In the genomic region with DNA sequence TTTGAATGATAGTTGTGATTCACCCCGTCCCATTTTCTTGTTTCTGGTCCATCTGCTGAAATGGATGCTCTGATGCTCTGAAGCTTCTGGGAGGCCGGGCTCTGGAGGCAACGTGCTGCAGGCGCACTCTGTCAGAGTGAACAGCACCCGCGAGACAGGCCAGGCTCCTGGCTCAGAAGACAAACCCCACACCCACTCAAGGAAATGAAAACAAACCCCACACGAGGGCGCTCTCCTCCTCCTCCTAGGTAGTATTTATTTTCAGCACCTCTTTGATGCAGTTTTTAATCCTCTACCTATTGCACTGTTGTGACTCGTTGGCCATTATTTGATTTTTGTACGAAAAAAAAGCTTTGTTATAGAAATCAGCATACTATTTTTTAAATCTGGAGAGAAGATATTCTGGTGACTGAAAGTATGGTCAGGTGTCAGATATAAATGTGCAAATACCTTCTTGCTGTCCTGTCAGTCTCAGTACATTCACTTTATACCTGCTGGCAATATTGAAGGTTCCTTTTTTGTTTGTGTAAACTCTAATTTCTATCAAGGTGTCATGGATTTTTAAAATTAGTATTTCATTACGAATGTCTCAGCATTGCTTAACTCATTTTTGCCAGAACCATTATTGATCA, we compare ENCODE assay signal across 9 cellular contexts. TPM values are rescaled to one million over a fixed set of nuclear protein-coding genes. Genes with fewer than 3 reads are reported as not detected.
DNase-seq lines count a peak whose midpoint lies in the region; ATAC-seq and TF ChIP-seq lines count a peak whose summit lies in the region.
"Had no signal": no experiment of that assay in that cellular context is flagged by ENCODE, and none has a peak within 500 bp of the region (broad histone marks: within the 10 kb centered on the region; RNA-seq: fewer than 3 reads in every experiment).

No MANE protein-coding gene starts in this region.

- peak in 4 of 6 experiments; percentile 29 to 56 (median 42) for TF ChIP-seq CTCF in thyroid gland (IDR thresholded peaks at IDR 0.05)

- H3K27ac ChIP-seq in thyroid gland = no peak overlapping the region

- H3K27me3 ChIP-seq in thyroid gland = no peaks in the 10 kb centered on the region

- ATAC-seq in HG03565 (IDR thresholded peaks at IDR 0.05; ENCODE audit: unreplicated experiment) = no peak

- H3K4me1 ChIP-seq in thyroid gland = no peaks in the 10 kb centered on the region

- intact Hi-C loops in thyroid gland (cut with DNase I) = no loop called here

- 36 to 38% methylated on average over 11 of the region's 11 CpGs for WGBS in thyroid gland, 2 donors

- TF ChIP-seq POLR2A in erythroblast (IDR thresholded peaks at IDR 0.05; ENCODE audit: low read length) = no peak
- no peak for TF ChIP-seq POLR2A in thyroid gland (IDR thresholded peaks at IDR 0.05)

- H3K4me3 ChIP-seq in thyroid gland (replicated peaks in 1 of 3) = no peak overlapping the region

- H3K9me3 ChIP-seq in thyroid gland = no peaks in the 10 kb centered on the region

- no peaks in the 10 kb centered on the region for H3K36me3 ChIP-seq in thyroid gland

- peak; percentile 37 for DNase-seq in NOMO-1 treated with DMSO at 0.1 percent for 48 hours (lab: John Stamatoyannopoulos, UW; ENCODE audit: unreplicated experiment)
- no peak for DNase-seq in NOMO-1 treated with dmso at 0.1 percent for 144 hours (lab: John Stamatoyannopoulos, UW; ENCODE audit: unreplicated experiment)
- peak; percentile 38 for DNase-seq in NCI-H460 (ENCODE audit: extremely low read depth, low read depth)
- peak; percentile 40 for DNase-seq in activated CD8-positive, alpha-beta memory T cell treated with anti-CD3 and anti-CD28 coated beads, Interleukin-2, amount 50 U/mL, for 24 hours (ENCODE audit: extremely low read depth)
- DNase-seq in erythroblast (lab: John Stamatoyannopoulos, UW) = peak; percentile 58 to 73
- DNase-seq in nucleus accumbens (lab: John Stamatoyannopoulos, UW) = peak in 44 of 56 donors; percentile 14 to 86 (median 46)
- DNase-seq in thyroid gland = peak; percentile 71 to 74

RNA-seq across cellular contexts. Expression of a gene that starts 10.3 kb away (rescaled TPM):
- 14.0 and 16.2 TPM in 2 replicates for total RNA-seq in NCI-H460 (2014; rRNA removed; shearing (Covaris generic))
- 19.8 and 29.9 TPM in 2 replicates for polyA plus RNA-seq in NCI-H460 (2014; cell fraction: nucleus; rRNA removed)
- 10 to 100 TPM; 12.9 to 18.3 (median 14.5) TPM for total RNA-seq in thyroid gland

RNA-seq across cellular contexts. Expression of a gene that starts 42.5 kb away (rescaled TPM):
- not detected in 2 replicates for total RNA-seq in NCI-H460 (2014; rRNA removed; shearing (Covaris generic))
- not detected in 2 replicates for polyA plus RNA-seq in NCI-H460 (2014; cell fraction: nucleus; rRNA removed)
- total RNA-seq in thyroid gland = not detected
- total RNA-seq: glomerular endothelial cell had no signal
